Comparison of ENCODE assay signal across 1 cellular context in genomic region chr16:89739383-89739782, GRCh38.
A peak's percentile ranks its signal among the peaks of the same experiment; 100 is the strongest.
TF ChIP-seq lines count a peak whose summit lies in the region.

No MANE protein-coding gene starts in this region.

TF ChIP-seq in K562, 482 proteins besides CTCF, POLR2A, EP300 and RAD21:
- peak; percentile 85 for TF ChIP-seq RBM22 (IDR thresholded peaks at IDR 0.05; ENCODE audit: low read depth, low read length, poor library complexity, severe bottlenecking)
- TF ChIP-seq ZNF280A (IDR thresholded peaks at IDR 0.05; ENCODE audit: low read depth, partially characterized antibody), result no peak
- no peak for TF ChIP-seq ZNF124 (CRISPR knock-in tag; IDR thresholded peaks at IDR 0.05)
- 0 out of 2 replicates have a peak, but pooled peaks have one; percentile 23 for TF ChIP-seq POLR2AphosphoS5 (IDR thresholded peaks at IDR 0.05; ENCODE audit: control insufficient read depth, insufficient read depth, low read depth, low read length)
- peak; percentile 49 for TF ChIP-seq RBFOX2 (IDR thresholded peaks at IDR 0.05; ENCODE audit: low read depth, low read length)
- peak; percentile 73 for TF ChIP-seq POLR2G (IDR thresholded peaks at IDR 0.05; ENCODE audit: low read depth, low read length)
- TF ChIP-seq SIRT6 (IDR thresholded peaks at IDR 0.05; ENCODE audit: low read depth, low read length), result peak; percentile 49
- 0 out of 2 replicates have a peak, but pooled peaks have one; percentile 16 for TF ChIP-seq SUPT5H (IDR thresholded peaks at IDR 0.05)
TF ChIP-seq in K562: peak in this region for 6.
